1 cellular context compared by ENCODE assay signal in genomic region chr2:145626301-145626700, GRCh38.
TF ChIP-seq lines count a peak whose summit lies in the region.

No MANE protein-coding gene starts in this region.

TF ChIP-seq in GM23338, 12 proteins besides CTCF, POLR2A, EP300 and RAD21 (continued from another document):
- no peak for TF ChIP-seq ZNF462 (CRISPR knock-in tag; IDR thresholded peaks at IDR 0.05)
- TF ChIP-seq CREB1 (CRISPR knock-in tag; IDR thresholded peaks at IDR 0.05; ENCODE audit: low read depth), result no peak
- TF ChIP-seq ZNF331 (CRISPR knock-in tag; IDR thresholded peaks at IDR 0.05; ENCODE audit: low read depth), result no peak
- TF ChIP-seq JUNB (IDR thresholded peaks at IDR 0.05; ENCODE audit: unreplicated experiment), result no peak
- TF ChIP-seq EZH2phosphoT487 (IDR thresholded peaks at IDR 0.05; ENCODE audit: unreplicated experiment), result no peak
- TF ChIP-seq NANOG (IDR thresholded peaks at IDR 0.05; ENCODE audit: borderline replicate concordance), result no peak
- TF ChIP-seq ETS1 (IDR thresholded peaks at IDR 0.05), result no peak
- no peak for TF ChIP-seq EZH2 (IDR thresholded peaks at IDR 0.05; ENCODE audit: low read depth, unreplicated experiment)
- TF ChIP-seq REST (IDR thresholded peaks at IDR 0.05; ENCODE audit: unreplicated experiment), result no peak
